Comparison of ENCODE assay signal across 17 cellular contexts in genomic region chr3:44680921-44681455, GRCh38. TPM values are rescaled to one million over a fixed set of nuclear protein-coding genes. Genes with fewer than 3 reads are reported as not detected.
A peak's percentile ranks its signal among the peaks of the same experiment; 100 is the strongest.
DNase-seq lines count a peak whose midpoint lies in the region; ATAC-seq, FAIRE-seq and TF ChIP-seq lines count a peak whose summit lies in the region.
"Had no signal": no experiment of that assay in that cellular context is flagged by ENCODE, and none has a peak within 500 bp of the region (broad histone marks: within the 10 kb centered on the region; RNA-seq: fewer than 3 reads in every experiment).

No MANE protein-coding gene starts in this region.

- no CpG with 5 or more reads among the region's 4 CpGs for WGBS in trophoblast cell (ENCODE audit: extremely low coverage, insufficient coverage, insufficient read length)

- H3K9ac ChIP-seq in trophoblast cell (ENCODE audit: low read length) (no peak overlapping the region), PC-3 (ENCODE audit: low read length) (no peak overlapping the region)

- H3K4ac ChIP-seq in trophoblast cell (ENCODE audit: low read depth, low read length): no peak overlapping the region

- H2BK120ac ChIP-seq in trophoblast cell (ENCODE audit: insufficient read depth, low read length, poor library complexity): no peak overlapping the region

- H3K4me3 ChIP-seq in trophoblast cell (ENCODE audit: low read depth, low read length) (no peak overlapping the region), WERI-Rb-1 (ENCODE audit: low read depth, low read length) (no peak overlapping the region), PC-3 (ENCODE audit: low read length) (no peak overlapping the region)

- peaks cover 21% of the 10 kb centered on the region for H3K9me3 ChIP-seq in trophoblast cell (ENCODE audit: insufficient read depth, low read depth, low read length)
- peaks cover 2% of the 10 kb centered on the region for H3K9me3 ChIP-seq in WERI-Rb-1 (ENCODE audit: severe bottlenecking)
- H3K9me3 ChIP-seq in PC-3 (ENCODE audit: low read length): 0 out of 2 replicates have a peak, but pooled peaks cover 3% of the 10 kb centered on the region

- H3K36me3 ChIP-seq in trophoblast cell (ENCODE audit: control insufficient read depth in 1 of 2, insufficient read depth in 2 of 2, low read length in 2 of 2) (no peaks in the 10 kb centered on the region), WERI-Rb-1 (peaks cover 11% of the 10 kb centered on the region), PC-3 (ENCODE audit: low read depth, low read length) (no peaks in the 10 kb centered on the region)

- no peak overlapping the region for H2AFZ ChIP-seq in trophoblast cell (ENCODE audit: insufficient read depth, low read length, poor library complexity)
- H2AFZ ChIP-seq in PC-3 (ENCODE audit: low read length): no peak overlapping the region

- TF ChIP-seq CTCF in WERI-Rb-1 (IDR thresholded peaks at IDR 0.05; ENCODE audit: low read depth, low read length) (no peak), PC-3 (conservative IDR thresholded peaks at IDR 0.05; ENCODE audit: low read depth, low read length) (no peak)

- DNase-seq in ELR (ENCODE audit: low read depth): peak; percentile 16
- peak; percentile 92 for DNase-seq in RCC 7860 (ENCODE audit: low spot score)
- DNase-seq in glomerular visceral epithelial cell (ENCODE audit: extremely low spot score): peak; percentile 93
- DNase-seq in trophoblast cell: peak; percentile 62 to 72
- no peak for DNase-seq in WERI-Rb-1
- no peak for DNase-seq in nucleus accumbens (lab: John Stamatoyannopoulos, UW)
- no peak for DNase-seq in PC-3
- DNase-seq: ACHN; C1 segment of cervical spinal cord; Calu3; CD4-positive, alpha-beta T cell; DMS79 treated with DMSO at 0.1 percent for 48 hours; EL; GF-D8; HCEC 1CT; HFFc6 had no signal

- no peaks in the 10 kb centered on the region for H3K9me2 ChIP-seq in PC-3 (replicated peaks; ENCODE audit: low read length)

- POLR2A ChIA-PET in PC-3 (lab: Charles Lee; ENCODE audit: unreplicated experiment): no interaction called here

- H3K27ac ChIP-seq in trophoblast cell (ENCODE audit: low read depth, low read length) (no peak overlapping the region), WERI-Rb-1 (no peak overlapping the region), PC-3 (ENCODE audit: low read length) (no peak overlapping the region)

- no peak overlapping the region for H4K91ac ChIP-seq in trophoblast cell (ENCODE audit: low read depth, low read length)

- no peaks in the 10 kb centered on the region for H3K27me3 ChIP-seq in trophoblast cell (ENCODE audit: insufficient read depth, low read length)
- no peaks in the 10 kb centered on the region for H3K27me3 ChIP-seq in WERI-Rb-1 (ENCODE audit: insufficient read depth, low read depth, severe bottlenecking)
- H3K27me3 ChIP-seq in PC-3 (ENCODE audit: low read length): no peaks in the 10 kb centered on the region

- H2AK5ac ChIP-seq in trophoblast cell (ENCODE audit: low read length): no peak overlapping the region

- BruUV-seq in PC-3 (replicated peaks; lab: Mats Ljungman, UMichigan): no TSS peak

- peak; percentile 90 for FAIRE-seq in RCC 7860 (lab: Jason Lieb, UNC)

- no peaks in the 10 kb centered on the region for H3F3A ChIP-seq in PC-3 (ENCODE audit: low read length, unreplicated experiment)

- no peak overlapping the region for H3K23ac ChIP-seq in trophoblast cell (ENCODE audit: low read length)

- H4K12ac ChIP-seq in trophoblast cell (ENCODE audit: low read depth, low read length): no peak overlapping the region

- no peaks in the 10 kb centered on the region for H4K20me1 ChIP-seq in PC-3 (ENCODE audit: low read length)

- peaks cover 2% of the 10 kb centered on the region for H3K79me1 ChIP-seq in trophoblast cell (ENCODE audit: low read length)

- H2BK5ac ChIP-seq in trophoblast cell (ENCODE audit: low read depth, low read length, poor library complexity): no peak overlapping the region

- H3K18ac ChIP-seq in trophoblast cell (ENCODE audit: low read length): no peak overlapping the region

- H3K4me2 ChIP-seq in trophoblast cell (ENCODE audit: low read length): no peak overlapping the region
- H3K4me2 ChIP-seq in PC-3 (ENCODE audit: low read length): no peak overlapping the region

- CTCF ChIA-PET in PC-3 (lab: Charles Lee): no interaction called here

- H3K79me2 ChIP-seq in trophoblast cell (ENCODE audit: control insufficient read depth, insufficient read depth, low read length, poor library complexity) (peaks cover 3% of the 10 kb centered on the region), PC-3 (ENCODE audit: low read length) (no peaks in the 10 kb centered on the region)

- no peak for ATAC-seq in PC-3

- no peak overlapping the region for H3K14ac ChIP-seq in trophoblast cell (ENCODE audit: low read length)

- no peak overlapping the region for H4K8ac ChIP-seq in trophoblast cell (ENCODE audit: low read depth, low read length)

- H3K4me1 ChIP-seq in trophoblast cell (ENCODE audit: control insufficient read depth in 1 of 2, insufficient read depth in 2 of 2, low read length in 2 of 2): peaks cover 0 to 2% of the 10 kb centered on the region in 2 experiments
- no peaks in the 10 kb centered on the region for H3K4me1 ChIP-seq in PC-3 (ENCODE audit: insufficient read depth, low read length)

- no peak overlapping the region for H2BK12ac ChIP-seq in trophoblast cell (ENCODE audit: low read length)

- intact Hi-C loops in PC-3 (cut with micrococcal nuclease): no loop called here

RNA-seq across cellular contexts. Expression of gene ZNF502, which starts 31.5 kb away (rescaled TPM):
- 1.0 and 1.2 TPM in 2 replicates for polyA plus RNA-seq in trophoblast cell (2013)
- not detected in 2 replicates for total RNA-seq in PC-3 (2014; rRNA removed)

RNA-seq across cellular contexts. Expression of gene ZNF35, which starts 32.5 kb away (rescaled TPM):
- polyA plus RNA-seq in trophoblast cell (2013): 7.2 and 7.3 TPM in 2 replicates
- total RNA-seq in PC-3 (2014; rRNA removed): 12.0 and 12.4 TPM in 2 replicates

RNA-seq across cellular contexts. Expression of gene ZNF501, which starts 48.4 kb away (rescaled TPM):
- polyA plus RNA-seq in trophoblast cell (2013): 1.2 TPM in 2 replicates
- total RNA-seq in PC-3 (2014; rRNA removed): not detected in 2 replicates
- total RNA-seq: A172 had no signal

RNA-seq across cellular contexts. Expression of gene ZNF197, which starts 56.2 kb away (rescaled TPM):
- 12.3 and 13.1 TPM in 2 replicates for polyA plus RNA-seq in trophoblast cell (2013)
- 9.6 and 10.4 TPM in 2 replicates for total RNA-seq in PC-3 (2014; rRNA removed)

Comparison
In these comparisons a context has a peak if more than half of its experiments do, and no peak if none do; other contexts are left out.
1. DNase-seq: peak in ELR (single experiment), RCC 7860 (single experiment), glomerular visceral epithelial cell (single experiment) and trophoblast cell (2 of 2); none in WERI-Rb-1 (single experiment), nucleus accumbens (0 of 56) and PC-3 (single experiment).